In genomic region chr7:94540428-94540827, GRCh38 we compare ENCODE assay signal across 25 cellular contexts. TPM values are rescaled to one million over a fixed set of nuclear protein-coding genes. Genes with fewer than 3 reads are reported as not detected.
DNase-seq lines count a peak whose midpoint lies in the region; ATAC-seq and TF ChIP-seq lines count a peak whose summit lies in the region.
"Had no signal": no experiment of that assay in that cellular context is flagged by ENCODE, and none has a peak within 500 bp of the region (broad histone marks: within the 10 kb centered on the region; RNA-seq: fewer than 3 reads in every experiment).

No MANE protein-coding gene starts in this region.

- no peak for ATAC-seq in HG02571 (IDR thresholded peaks at IDR 0.05; ENCODE audit: unreplicated experiment)
- ATAC-seq: GM12878 had no signal

- DNase-seq in AG09319 (ENCODE audit: extremely low read depth, low read depth) (peak; percentile 0), LHCN-M2 (ENCODE audit: low read depth) (peak; percentile 13), choroid plexus epithelial cell (ENCODE audit: low read depth) (peak; percentile 33), fibroblast of the aortic adventitia (ENCODE audit: low read depth) (peak; percentile 43), MM.1S (no peak), NCI-H2171 treated with DMSO at 0.1 percent for 48 hours (lab: John Stamatoyannopoulos, UW) (no peak), NCI-H526 treated with DMSO at 0.1 percent for 48 hours (lab: John Stamatoyannopoulos, UW) (no peak)
- DNase-seq: CD4-positive, CD25-positive, alpha-beta regulatory T cell; COR-L47; DMS53; GOT3; Karpas-422; MV-4-11; NCI-H1105; NCI-H1436 treated with DMSO at 0.1 percent for 48 hours; NCI-H1930; NCI-H2107; NCI-H446 treated with DMSO at 0.1 percent for 48 hours; NCI-H526; SHP77 had no signal

- H4K20me1 ChIP-seq in MM.1S (ENCODE audit: insufficient read depth, low read length): no peaks in the 10 kb centered on the region

- no peak overlapping the region for H3K27ac ChIP-seq in MM.1S (ENCODE audit: low read length)
- H3K27ac ChIP-seq: 22Rv1, RWPE1 had no signal

- no peak overlapping the region for H3K4me2 ChIP-seq in MM.1S (ENCODE audit: low read depth, low read length)

- H3K27me3 ChIP-seq in MM.1S (replicated peaks; ENCODE audit: insufficient read depth, low read length): no peaks in the 10 kb centered on the region

- no peak overlapping the region for H2AFZ ChIP-seq in MM.1S (ENCODE audit: low read length)

- H3K79me2 ChIP-seq in MM.1S (ENCODE audit: low read length): no peaks in the 10 kb centered on the region

- no peaks in the 10 kb centered on the region for H3K9me3 ChIP-seq in MM.1S (replicated peaks; ENCODE audit: insufficient read depth, low read length)
- H3K9me3 ChIP-seq: HAP-1 had no signal

- H3K9me2 ChIP-seq in MM.1S (replicated peaks; ENCODE audit: insufficient read depth, low read length): no peaks in the 10 kb centered on the region

- TF ChIP-seq CTCF in AG09319 (IDR thresholded peaks at IDR 0.05; ENCODE audit: low read depth, low read length) (no peak), choroid plexus epithelial cell (conservative IDR thresholded peaks at IDR 0.05; ENCODE audit: low read depth, low read length) (no peak), fibroblast of the aortic adventitia (IDR thresholded peaks at IDR 0.05; ENCODE audit: insufficient read depth, low read length) (no peak), MM.1S (IDR thresholded peaks at IDR 0.05; ENCODE audit: low read length) (no peak)

- H3K4me1 ChIP-seq in MM.1S (ENCODE audit: low read length): no peaks in the 10 kb centered on the region
- H3K4me1 ChIP-seq: HAP-1 had no signal

- H3K9ac ChIP-seq in MM.1S (ENCODE audit: low read length): no peak overlapping the region

- H3K36me3 ChIP-seq in MM.1S (replicated peaks; ENCODE audit: insufficient read depth, low read length): no peaks in the 10 kb centered on the region

- H3F3A ChIP-seq in MM.1S (ENCODE audit: insufficient read depth, low read length): no peaks in the 10 kb centered on the region

- H3K4me3 ChIP-seq in choroid plexus epithelial cell (ENCODE audit: low read depth, low read length): no peak overlapping the region
- H3K4me3 ChIP-seq in fibroblast of the aortic adventitia (ENCODE audit: low read depth, low read length): no peak overlapping the region
- H3K4me3 ChIP-seq in MM.1S (ENCODE audit: low read length): no peak overlapping the region
- H3K4me3 ChIP-seq: GM12878, HAP-1 had no signal

RNA-seq across cellular contexts. Expression of gene CASD1, which starts 30.8 kb away (rescaled TPM):
- total RNA-seq in LHCN-M2 (2014; rRNA removed) (36.9 and 42.0 TPM in 2 replicates), fibroblast of the aortic adventitia (ENCODE audit: low replicate concordance) (4.9 and 18.7 TPM in 2 replicates)
- polyA plus RNA-seq in LHCN-M2 (2012): 6.3 TPM

Comparison
In these comparisons a context has a peak if more than half of its experiments do, and no peak if none do; other contexts are left out.
1. DNase-seq: peak in AG09319 (single experiment), LHCN-M2 (single experiment), choroid plexus epithelial cell (single experiment) and fibroblast of the aortic adventitia (single experiment); none in MM.1S (single experiment), NCI-H2171 treated with DMSO at 0.1 percent for 48 hours (single experiment) and NCI-H526 treated with DMSO at 0.1 percent for 48 hours (single experiment).